ENCODE assay signal across 25 cellular contexts in the genomic region with DNA sequence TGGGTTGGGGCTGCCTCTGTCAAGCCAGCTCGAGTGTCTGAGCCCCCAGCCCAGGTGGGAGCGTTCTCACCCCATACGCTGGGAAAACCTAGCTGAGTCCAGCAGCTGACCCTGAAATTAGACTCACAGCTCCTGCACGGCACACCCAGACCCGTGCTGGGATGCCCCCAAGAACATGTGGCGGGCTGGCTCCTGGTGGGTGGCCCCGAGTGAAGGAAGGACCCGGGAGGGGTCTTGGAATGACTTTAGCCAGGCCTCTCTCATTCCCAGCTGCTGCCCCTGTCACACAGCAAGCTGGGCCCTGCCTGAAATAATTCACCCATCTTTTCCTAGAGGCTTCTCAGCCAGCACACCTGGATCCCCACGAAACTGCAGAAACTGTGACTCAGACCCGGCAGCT.
"Had no signal": no experiment of that assay in that cellular context is flagged by ENCODE, and none has a peak within 500 bp of the region (broad histone marks: within the 10 kb centered on the region; RNA-seq: fewer than 3 reads in every experiment).

No MANE protein-coding gene starts in this region.

- H3K27me3 Mint-ChIP-seq: naive thymus-derived CD4-positive, alpha-beta T cell; natural killer cell treated with Interleukin-12 subunit alpha and Interleukin-12 subunit beta and Interleukin-15 and Interleukin-18, amount 100 ng/mL, for 72 hours; stimulated activated naive CD8-positive, alpha-beta T cell treated with anti-CD3 and anti-CD28 coated beads, Interleukin-15, Interleukin-2, amounts not matched to agents 100 ng/mL and 50 ng/mL, for 24 hours had no signal

- H3K4me3 ChIP-seq: lung, pancreas, prostate gland, skin epidermis, suprapubic skin, thoracic aorta, transverse colon, upper lobe of left lung had no signal

- H3K4me1 ChIP-seq: pancreas, prostate gland, suprapubic skin, transverse colon, upper lobe of left lung had no signal

- H3K4me3 Mint-ChIP-seq: immature natural killer cell; mesothelial cell of epicardium; naive thymus-derived CD4-positive, alpha-beta T cell; natural killer cell treated with Interleukin-12 subunit alpha and Interleukin-12 subunit beta and Interleukin-15 and Interleukin-18, amount 100 ng/mL, for 72 hours; stimulated activated effector memory CD8-positive, alpha-beta T cell treated with anti-CD3 and anti-CD28 coated beads, Interleukin-12 subunit alpha, Interleukin-12 subunit beta, amount 100 ng/mL, for 72 hours; stimulated activated naive CD8-positive, alpha-beta T cell treated with anti-CD3 and anti-CD28 coated beads, Interleukin-15, Interleukin-2, amounts not matched to agents 100 ng/mL and 50 ng/mL, for 24 hours had no signal

- H3K36me3 Mint-ChIP-seq: mesothelial cell of epicardium; natural killer cell treated with Interleukin-12 subunit alpha and Interleukin-12 subunit beta and Interleukin-15 and Interleukin-18, amount 100 ng/mL, for 72 hours had no signal

- H3K9me3 Mint-ChIP-seq: immature natural killer cell; natural killer cell treated with Interleukin-12 subunit alpha and Interleukin-12 subunit beta and Interleukin-15 and Interleukin-18, amount 100 ng/mL, for 72 hours; stimulated activated effector memory CD8-positive, alpha-beta T cell treated with anti-CD3 and anti-CD28 coated beads, Interleukin-12 subunit alpha, Interleukin-12 subunit beta, amount 100 ng/mL, for 72 hours had no signal

- H3K27ac ChIP-seq: pancreas, prostate gland, skin epidermis, suprapubic skin, thoracic aorta, transverse colon, upper lobe of left lung had no signal

- H3K9me3 ChIP-seq: pancreas, prostate gland had no signal

- DNase-seq: hippocampal formation; immature natural killer cell; kidney glomerular epithelial cell; left cardiac atrium; mesendoderm; naive thymus-derived CD4-positive, alpha-beta T cell; nucleus accumbens; pancreas; retina; right cardiac atrium; stimulated activated CD4-positive, alpha-beta T cell treated with anti-CD3 and anti-CD28 coated beads, Interleukin-4, amount 100 ng/mL, for 24 hours; stimulated activated naive CD4-positive, alpha-beta T cell; transverse colon; upper lobe of left lung had no signal

- H3K36me3 ChIP-seq: pancreas, prostate gland, suprapubic skin, thoracic aorta, transverse colon, upper lobe of left lung had no signal

- ATAC-seq: left cardiac atrium; left lobe of liver; naive thymus-derived CD4-positive, alpha-beta T cell; natural killer cell treated with Interleukin-12 subunit alpha and Interleukin-12 subunit beta and Interleukin-15 and Interleukin-18, amount 100 ng/mL, for 72 hours; pancreas; right cardiac atrium; sciatic nerve; stimulated activated effector memory CD8-positive, alpha-beta T cell treated with anti-CD3 and anti-CD28 coated beads, Interleukin-12 subunit alpha, Interleukin-12 subunit beta, amount 100 ng/mL, for 72 hours had no signal

- H3K27me3 ChIP-seq: pancreas, transverse colon, upper lobe of left lung had no signal

- H3K27ac Mint-ChIP-seq: mesothelial cell of epicardium; naive thymus-derived CD4-positive, alpha-beta T cell; natural killer cell treated with Interleukin-12 subunit alpha and Interleukin-12 subunit beta and Interleukin-15 and Interleukin-18, amount 100 ng/mL, for 72 hours; stimulated activated effector memory CD8-positive, alpha-beta T cell treated with anti-CD3 and anti-CD28 coated beads, Interleukin-12 subunit alpha, Interleukin-12 subunit beta, amount 100 ng/mL, for 72 hours; stimulated activated naive CD8-positive, alpha-beta T cell treated with anti-CD3 and anti-CD28 coated beads, Interleukin-15, Interleukin-2, amounts not matched to agents 100 ng/mL and 50 ng/mL, for 24 hours had no signal

- H3K4me1 Mint-ChIP-seq: mesothelial cell of epicardium had no signal
